8 cellular contexts compared by ENCODE assay signal in the genomic region with DNA sequence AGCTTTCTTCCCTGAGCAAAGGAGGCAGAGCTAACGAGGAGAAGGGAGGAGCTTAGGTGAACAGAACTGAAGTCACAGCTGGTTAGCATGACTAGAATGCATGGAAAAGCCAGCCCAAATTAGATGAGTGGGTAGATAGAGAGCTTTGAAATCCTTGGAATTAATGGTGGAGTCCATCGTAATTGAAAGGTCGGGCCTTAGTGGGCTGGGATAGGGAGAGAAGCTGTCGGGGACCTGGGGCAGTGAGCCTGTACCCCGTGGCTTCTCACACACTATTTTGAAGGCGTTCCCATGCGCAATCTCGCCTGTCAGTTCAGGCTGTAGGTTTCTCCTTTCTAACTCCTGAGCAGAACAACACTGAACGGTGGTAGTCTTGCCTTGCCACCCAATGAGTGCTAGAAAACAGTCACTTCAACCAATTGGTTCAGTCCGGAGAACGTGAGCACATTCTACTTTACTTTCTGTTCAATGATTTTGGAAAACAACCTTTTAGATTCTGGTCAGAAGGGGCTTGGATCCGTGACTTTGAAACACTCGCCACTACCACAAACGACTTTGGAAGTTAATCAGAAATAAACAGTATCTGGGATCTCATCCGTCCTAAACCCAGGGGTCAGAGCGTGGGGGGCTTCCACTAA. TPM values are rescaled to one million over a fixed set of nuclear protein-coding genes. Genes with fewer than 3 reads are reported as not detected.
DNase-seq lines count a peak whose midpoint lies in the region; ATAC-seq, FAIRE-seq and TF ChIP-seq lines count a peak whose summit lies in the region.

No MANE protein-coding gene starts in this region.

- H3K27ac ChIP-seq in keratinocyte (ENCODE audit: control insufficient read depth, insufficient read depth, low read length): peak overlapping the region; percentile 62
- peak overlapping the region; percentile 75 for H3K27ac ChIP-seq in skeletal muscle tissue (ENCODE audit: low read depth, low read length)

- TF ChIP-seq CTCF in Caco-2 (IDR thresholded peaks at IDR 0.05; ENCODE audit: insufficient read depth in 1 of 2, low read depth in 1 of 2, low read length in 1 of 2, severe bottlenecking in 1 of 2, unreplicated experiment in 1 of 2): no peak
- no peak for TF ChIP-seq CTCF in choroid plexus epithelial cell (conservative IDR thresholded peaks at IDR 0.05; ENCODE audit: low read depth, low read length)
- no peak for TF ChIP-seq CTCF in keratinocyte (optimal IDR thresholded peaks at IDR 0.05 in 1 of 3, IDR thresholded peaks at IDR 0.05 in 1 of 3, conservative IDR thresholded peaks at IDR 0.05 in 1 of 3; ENCODE audit: extremely low read depth in 1 of 3, insufficient read depth in 2 of 3, low read length in 3 of 3)

- ATAC-seq in HG02623 (IDR thresholded peaks at IDR 0.05; ENCODE audit: unreplicated experiment) (no peak), GM19023 (IDR thresholded peaks at IDR 0.05; ENCODE audit: unreplicated experiment) (no peak)

- CTCF ChIA-PET in Caco-2 (lab: Charles Lee): interaction anchor here (0.5 to 1.1 kb wide), 2 partner anchors 101 to 246 kb away, joined by 3 to 8 read pairs; no protein-coding TSS in a partner anchor

- H3K79me2 ChIP-seq in keratinocyte (ENCODE audit: control insufficient read depth, insufficient read depth, low read length): peaks cover 32% of the 10 kb centered on the region

- H3K27ac Mint-ChIP-seq in Caco-2 (ENCODE audit: unreplicated experiment): peak overlapping the region; percentile 9

- peaks cover 12% of the 10 kb centered on the region; the same call in 1 of the 2 replicates for H3K4me1 ChIP-seq in Caco-2
- peaks cover 16% of the 10 kb centered on the region for H3K4me1 ChIP-seq in keratinocyte (ENCODE audit: control insufficient read depth, extremely low read depth, insufficient read depth, low read length)
- peaks cover 10 to 21% (median 18%) of the 10 kb centered on the region in 3 donors for H3K4me1 ChIP-seq in skeletal muscle tissue (ENCODE audit: control insufficient read depth in 3 of 3, insufficient read depth in 3 of 3, low read length in 3 of 3)

- no peaks in the 10 kb centered on the region for H4K20me1 ChIP-seq in keratinocyte (ENCODE audit: control insufficient read depth, extremely low read depth, insufficient read depth, low read length)

- peak; percentile 32 for FAIRE-seq in keratinocyte (lab: Jason Lieb, UNC)

- POLR2A ChIA-PET in Caco-2 (lab: Charles Lee): interaction anchor here (0.8 to 1.2 kb wide), 2 partner anchors 31 to 178 kb away, joined by 3 to 15 read pairs; no protein-coding TSS in a partner anchor

- H3K9ac ChIP-seq in keratinocyte (ENCODE audit: control insufficient read depth, extremely low read depth, insufficient read depth, low read length) (peak overlapping the region; percentile 78), skeletal muscle tissue (ENCODE audit: low read depth in 1 of 3, low read length in 3 of 3) (peak overlapping the region; percentile 48 to 81 (median 80))

- H3K4me2 ChIP-seq in keratinocyte (ENCODE audit: control insufficient read depth, extremely low read depth, insufficient read depth, low read depth, low read length): peak overlapping the region; percentile 97

- peaks cover 3% of the 10 kb centered on the region for H3K36me3 Mint-ChIP-seq in Caco-2 (ENCODE audit: insufficient read depth, unreplicated experiment)

- H3K4me3 Mint-ChIP-seq in Caco-2 (ENCODE audit: unreplicated experiment): peak overlapping the region; percentile 69

- H3K9me1 ChIP-seq in keratinocyte (ENCODE audit: control insufficient read depth, extremely low read depth, insufficient read depth, low read length): no peaks in the 10 kb centered on the region

- H3K4me3 ChIP-seq in Caco-2 (ENCODE audit: low read depth, low read length) (peak overlapping the region; percentile 94), choroid plexus epithelial cell (ENCODE audit: low read depth, low read length) (peak overlapping the region; percentile 80), keratinocyte (ENCODE audit: control insufficient read depth in 2 of 3, extremely low read depth in 1 of 3, insufficient read depth in 2 of 3, low read depth in 1 of 3, low read length in 3 of 3) (peak overlapping the region; percentile 79 to 88 (median 80)), skeletal muscle tissue (ENCODE audit: low read length in 3 of 3) (peak overlapping the region; percentile 46 to 71 (median 65))

- H2AFZ ChIP-seq in keratinocyte (ENCODE audit: control insufficient read depth, low read length): peak overlapping the region; percentile 81

- H3K9me3 Mint-ChIP-seq in Caco-2 (ENCODE audit: unreplicated experiment): no peaks in the 10 kb centered on the region

- H3K4me1 Mint-ChIP-seq in Caco-2 (ENCODE audit: low read depth, unreplicated experiment): peaks cover 14% of the 10 kb centered on the region

- H3K9me3 ChIP-seq in Caco-2: no peaks in the 10 kb centered on the region
- H3K9me3 ChIP-seq in keratinocyte (ENCODE audit: control insufficient read depth, low read depth, low read length): no peaks in the 10 kb centered on the region
- no peaks in the 10 kb centered on the region for H3K9me3 ChIP-seq in skeletal muscle tissue (ENCODE audit: control insufficient read depth in 3 of 3, low read length in 3 of 3)

- DNase-seq in Caco-2 (peak; percentile 46 to 47), HT1080 (ENCODE audit: low read depth) (peak; percentile 53), T-helper 9 cell (peak; percentile 11), choroid plexus epithelial cell (ENCODE audit: low read depth) (peak; percentile 93), keratinocyte (ENCODE audit: low read depth, low spot score) (no peak)

- H3K36me3 ChIP-seq in Caco-2 (ENCODE audit: control insufficient read depth, insufficient read depth, low read length) (no peaks in the 10 kb centered on the region), keratinocyte (ENCODE audit: control insufficient read depth in 2 of 2, extremely low read depth in 1 of 2, insufficient read depth in 2 of 2, low read length in 2 of 2) (no peaks in the 10 kb centered on the region), skeletal muscle tissue (ENCODE audit: control insufficient read depth in 3 of 3, insufficient read depth in 3 of 3, low read length in 3 of 3) (no peaks in the 10 kb centered on the region)

- dilution Hi-C loops in keratinocyte (cut with MboI; ENCODE audit: extremely low pct_ligation_motif_present, low sequenced_read_pairs): no loop called here

- no peaks in the 10 kb centered on the region for H3K27me3 Mint-ChIP-seq in Caco-2 (ENCODE audit: insufficient read depth, unreplicated experiment)

- TSS peak; percentile 96 for BruUV-seq in Caco-2 (replicated peaks; lab: Mats Ljungman, UMichigan)

- intact Hi-C loops in Caco-2 (cut with micrococcal nuclease; ENCODE audit: unreplicated experiment): loop anchor here (1.0 to 5.0 kb wide), 3 partner anchors 132 to 183 kb away; a partner anchor contains a TSS

- H3K27me3 ChIP-seq in Caco-2 (replicated peaks; ENCODE audit: control insufficient read depth, insufficient read depth, low read length) (no peaks in the 10 kb centered on the region), keratinocyte (ENCODE audit: control insufficient read depth, extremely low read depth, insufficient read depth, low read length) (no peaks in the 10 kb centered on the region), skeletal muscle tissue (ENCODE audit: control insufficient read depth in 3 of 3, insufficient read depth in 3 of 3, low read length in 3 of 3) (peaks cover 0 to 17% (median 10%) of the 10 kb centered on the region in 3 donors)

RNA-seq across cellular contexts. Expression of a gene that starts 0.7 kb away (rescaled TPM):
- total RNA-seq in Caco-2 (2022) (71.5 and 73.9 TPM in 2 replicates), skeletal muscle tissue (11.5 TPM)
- total RNA-seq in HT1080 (2014; rRNA removed; shearing (Covaris generic)): 48.4 and 57.3 TPM in 2 replicates
- 99.5 and 135 TPM in 2 replicates for polyA plus RNA-seq in HT1080 (2015; cell fraction: cytosol; rRNA removed)
- polyA plus RNA-seq in HT1080 (2015; cell fraction: nucleus; rRNA removed): 113 and 114 TPM in 2 replicates
- polyA plus RNA-seq in keratinocyte: 31.4 to 37.6 TPM (median 31.9 TPM) in 3 replicates
- 33.9 TPM for polyA plus RNA-seq in keratinocyte (2011; ENCODE audit: low read depth)
- 29.6 and 33.6 TPM in 2 replicates for polyA plus RNA-seq in keratinocyte (2011; cell fraction: cytosol; rRNA removed)
- 35.5 and 37.1 TPM in 2 replicates for polyA plus RNA-seq in keratinocyte (2011; cell fraction: nucleus; rRNA removed)
- polyA plus RNA-seq in keratinocyte (2012; ENCODE audit: low replicate concordance): 10.5 and 39.8 TPM in 2 replicates
- 80.6 to 150 TPM (median 93.5 TPM) in 3 replicates for polyA minus RNA-seq in keratinocyte
- 38.8 TPM for polyA minus RNA-seq in keratinocyte (2011; cell fraction: cytosol; rRNA and poly(A)+ RNA removed)
- polyA minus RNA-seq in keratinocyte (2011; cell fraction: nucleus; rRNA and poly(A)+ RNA removed): 16.4 and 37.4 TPM in 2 replicates
